9 cellular contexts compared by ENCODE assay signal in the genomic region with DNA sequence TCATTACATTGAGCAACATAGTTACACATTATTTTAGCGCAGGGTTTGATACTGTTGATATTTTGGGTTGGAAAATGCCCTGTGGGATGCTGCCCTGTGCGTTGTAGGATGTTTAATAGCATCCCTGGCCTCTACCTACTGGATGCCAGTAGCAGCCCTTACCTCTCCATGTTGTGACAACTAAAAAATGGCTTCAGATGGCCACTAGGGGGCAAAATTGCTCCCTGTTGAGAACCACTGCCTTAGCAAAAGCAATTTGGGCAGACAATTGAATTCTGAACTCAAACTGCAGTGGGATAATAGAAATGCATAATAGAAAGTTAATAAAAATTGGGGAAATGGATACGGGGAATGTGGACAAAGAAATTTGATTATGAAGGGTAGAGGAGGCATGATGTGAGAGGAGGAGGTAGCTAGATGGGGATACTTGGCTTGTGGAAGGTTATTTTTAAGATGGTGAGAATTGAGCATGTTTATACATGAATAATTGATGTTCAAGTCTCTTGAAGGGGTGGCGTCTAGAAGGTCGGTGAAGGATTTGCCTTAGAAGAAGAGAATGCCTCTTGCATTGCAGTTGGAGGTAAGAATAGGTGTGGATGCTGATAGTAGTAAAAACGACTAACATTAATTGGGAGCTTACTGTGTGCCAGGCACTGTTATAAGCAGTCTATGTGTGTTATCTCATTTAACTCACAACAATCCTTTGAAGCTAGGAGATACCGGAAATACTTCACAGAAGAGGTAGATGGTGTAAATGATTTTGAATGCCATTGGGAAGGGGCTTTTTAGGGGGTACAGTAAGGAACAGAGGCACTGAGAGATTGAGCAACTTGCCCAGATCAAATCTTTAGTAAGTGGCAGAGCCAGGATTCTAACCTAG.
A peak's percentile ranks its signal among the peaks of the same experiment; 100 is the strongest.
DNase-seq lines count a peak whose midpoint lies in the region; ATAC-seq and TF ChIP-seq lines count a peak whose summit lies in the region.
"Had no signal": no experiment of that assay in that cellular context is flagged by ENCODE, and none has a peak within 500 bp of the region (broad histone marks: within the 10 kb centered on the region; RNA-seq: fewer than 3 reads in every experiment).

No MANE protein-coding gene starts in this region.

- H3K9me3 ChIP-seq in effector memory CD4-positive, alpha-beta T cell (ENCODE audit: control insufficient read depth, low read length) = no peaks in the 10 kb centered on the region

- peaks cover 28% of the 10 kb centered on the region for H3K36me3 ChIP-seq in effector memory CD4-positive, alpha-beta T cell (ENCODE audit: control insufficient read depth, insufficient read depth, low read length)

- ATAC-seq in GM18520 (IDR thresholded peaks at IDR 0.05; ENCODE audit: unreplicated experiment) = no peak

- no peaks in the 10 kb centered on the region for H3K27me3 ChIP-seq in effector memory CD4-positive, alpha-beta T cell (replicated peaks; ENCODE audit: control insufficient read depth, insufficient read depth, low read length, poor library complexity, severe bottlenecking)

- H3K27ac ChIP-seq in effector memory CD4-positive, alpha-beta T cell (ENCODE audit: insufficient read depth, low read length, poor library complexity, severe bottlenecking) = no peak overlapping the region

- peak; percentile 34 for DNase-seq in AG09309 (ENCODE audit: low read depth)
- peak; percentile 45 for DNase-seq in GM20000 (ENCODE audit: low spot score)
- DNase-seq in NCI-H446 (lab: John Stamatoyannopoulos, UW) = peak; percentile 34 to 70
- peak; percentile 41 for DNase-seq in activated CD4-positive, alpha-beta T cell treated with anti-CD3 and anti-CD28 coated beads, Interleukin-2, amount 50 U/mL, for 1 hour
- DNase-seq in effector memory CD4-positive, alpha-beta T cell = peak; percentile 15 to 37 (median 24)
- peak; percentile 29 for DNase-seq in middle frontal gyrus (ENCODE audit: extremely low spot score, low spot score)
- peak in 5 of 6 experiments; percentile 7 to 50 (median 13) for DNase-seq in stimulated activated naive CD4-positive, alpha-beta T cell (lab: John Stamatoyannopoulos, UW)

- no peak overlapping the region for H3K4me3 ChIP-seq in AG09309 (ENCODE audit: control insufficient read depth, low read depth, low read length)
- H3K4me3 ChIP-seq in effector memory CD4-positive, alpha-beta T cell (ENCODE audit: insufficient read depth, low read depth, low read length, poor library complexity, severe bottlenecking) = no peak overlapping the region
- H3K4me3 ChIP-seq: skin epidermis had no signal

- TF ChIP-seq CTCF in AG09309 (IDR thresholded peaks at IDR 0.05; ENCODE audit: control insufficient read depth, insufficient read depth, low read depth, low read length, missing control alignments) (peak; percentile 81), GM20000 (IDR thresholded peaks at IDR 0.05; ENCODE audit: extremely low read depth, missing control alignments) (peak; percentile 72)

- H3K4me1 ChIP-seq in effector memory CD4-positive, alpha-beta T cell (ENCODE audit: control insufficient read depth, insufficient read depth, low read length, poor library complexity, severe bottlenecking) = no peaks in the 10 kb centered on the region
